ENCODE assay signal across 12 cellular contexts in the genomic region with DNA sequence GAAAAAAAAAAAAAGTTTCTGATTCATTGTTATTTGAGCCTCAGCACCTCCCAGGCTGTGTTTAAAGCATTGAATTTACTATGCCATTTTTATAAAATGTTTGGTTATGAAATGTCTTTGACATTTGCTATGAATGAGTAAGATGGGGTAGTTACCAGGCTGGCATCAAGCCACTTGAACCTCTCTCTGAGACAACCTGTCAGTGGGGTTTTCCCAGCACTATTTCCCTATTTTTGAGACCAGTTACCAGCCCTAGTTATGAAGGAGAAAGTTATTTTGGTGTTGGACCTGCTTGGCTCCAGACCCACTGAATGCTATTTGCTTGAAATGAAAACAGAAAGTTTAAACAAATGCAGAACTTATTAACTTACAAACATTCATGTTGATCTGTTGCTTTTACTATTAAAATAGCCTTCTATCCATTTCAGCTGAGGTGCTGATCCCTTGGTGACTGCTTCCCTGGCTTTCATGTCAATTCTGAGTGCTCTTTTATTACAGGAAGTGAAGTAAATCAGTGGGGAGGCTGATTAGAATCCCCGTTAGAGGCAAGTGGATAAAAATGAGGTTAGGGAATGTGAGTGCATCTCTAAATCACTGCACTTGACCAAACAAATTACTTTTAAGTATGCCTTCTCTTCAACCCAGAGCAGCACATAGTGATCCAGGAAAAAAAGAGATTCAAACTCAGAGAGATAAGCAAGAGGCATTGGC. TPM values are rescaled to one million over a fixed set of nuclear protein-coding genes. Genes with fewer than 3 reads are reported as not detected.
DNase-seq lines count a peak whose midpoint lies in the region; ATAC-seq and TF ChIP-seq lines count a peak whose summit lies in the region.
"Had no signal": no experiment of that assay in that cellular context is flagged by ENCODE, and none has a peak within 500 bp of the region (broad histone marks: within the 10 kb centered on the region; RNA-seq: fewer than 3 reads in every experiment).

No MANE protein-coding gene starts in this region.

- H3K9me3 ChIP-seq in GM23248 (ENCODE audit: low read depth), result no peaks in the 10 kb centered on the region
- H3K9me3 ChIP-seq: neutrophil had no signal

- H3K27ac ChIP-seq in GM23248 (peak overlapping the region; percentile 7; the same call in 1 of the 2 replicates), foreskin keratinocyte (no peak overlapping the region), RWPE1 (no peak overlapping the region)
- H3K27ac ChIP-seq: cardiac muscle cell, neutrophil had no signal

- H3K79me2 ChIP-seq in GM23248 (ENCODE audit: insufficient read depth), result no peaks in the 10 kb centered on the region

- no peaks in the 10 kb centered on the region for H3K27me3 ChIP-seq in GM23248 (replicated peaks; ENCODE audit: insufficient read depth)
- peaks cover 5% of the 10 kb centered on the region for H3K27me3 ChIP-seq in foreskin keratinocyte
- H3K27me3 ChIP-seq: cardiac muscle cell had no signal

- ATAC-seq in foreskin keratinocyte, result peak; percentile 59
- no peak for ATAC-seq in GM18517 (IDR thresholded peaks at IDR 0.05; ENCODE audit: unreplicated experiment)

- peak overlapping the region; percentile 20 for H3K4me2 ChIP-seq in GM23248 (ENCODE audit: unreplicated experiment)

- DNase-seq in AG09309 (ENCODE audit: low read depth) (peak; percentile 27), GM23248 (peak; percentile 51), NCI-H226 (peak; percentile 77), foreskin keratinocyte (peak; percentile 53 to 73), G401 (ENCODE audit: low spot score) (no peak), RWPE1 (ENCODE audit: low spot score) (no peak), middle frontal gyrus (ENCODE audit: extremely low spot score, low spot score) (no peak)
- DNase-seq: hippocampal formation, NCI-H1930 had no signal

- no peaks in the 10 kb centered on the region for H4K20me1 ChIP-seq in GM23248 (ENCODE audit: insufficient read depth)

- POLR2A ChIA-PET in RWPE1 (lab: Yijun Ruan, JAX; ENCODE audit: low non-redundant PET), result no interaction called here

- H2AFZ ChIP-seq in GM23248, result peak overlapping the region; percentile 50

- H3F3A ChIP-seq in GM23248 (ENCODE audit: insufficient read depth), result peaks cover 5% of the 10 kb centered on the region; the same call in 1 of the 2 replicates

- in situ Hi-C loops in GM23248 (cut with MboI), result no loop called here
- in situ Hi-C loops in G401 (cut with HindIII; ENCODE audit: low sequenced_read_pairs), result no loop called here

- H3K9ac ChIP-seq in GM23248, result no peak overlapping the region

- CTCF ChIA-PET in RWPE1 (lab: Yijun Ruan, JAX), result no interaction called here

- no peaks in the 10 kb centered on the region for H3K9me2 ChIP-seq in GM23248 (ENCODE audit: insufficient read depth)

- no peaks in the 10 kb centered on the region for H3K36me3 ChIP-seq in GM23248 (ENCODE audit: low read depth)
- H3K36me3 ChIP-seq: cardiac muscle cell, neutrophil had no signal

- 6 to 9% methylated on average over 1 of the region's 1 CpG for WGBS in GM23248 (ENCODE audit: low coverage in 1 of 2, low lambda C conversion rate in 2 of 2, missing lambda C conversion rate in 2 of 2), 2 experiments

- peaks cover 11% of the 10 kb centered on the region; the same call in 1 of the 2 replicates for H3K4me1 ChIP-seq in GM23248 (ENCODE audit: insufficient read depth)
- H3K4me1 ChIP-seq in foreskin keratinocyte, result no peaks in the 10 kb centered on the region

- TF ChIP-seq CTCF in AG09309 (IDR thresholded peaks at IDR 0.05; ENCODE audit: control insufficient read depth, insufficient read depth, low read depth, low read length, missing control alignments) (no peak), foreskin keratinocyte (conservative IDR thresholded peaks at IDR 0.05) (no peak), RWPE1 (conservative IDR thresholded peaks at IDR 0.05; ENCODE audit: low read depth) (no peak)

- H3K4me3 ChIP-seq in AG09309 (ENCODE audit: control insufficient read depth, low read depth, low read length) (no peak overlapping the region), GM23248 (no peak overlapping the region)
- H3K4me3 ChIP-seq: cardiac muscle cell had no signal

RNA-seq across cellular contexts. Expression of a gene that starts 37.8 kb away (rescaled TPM):
- total RNA-seq in GM23248 (2014; rRNA removed; shearing (Covaris generic)), result 7.1 and 11.6 TPM in 2 replicates
- polyA plus RNA-seq in GM23248 (2016; fragmentation: Nextera tagmentation; extraction: Ambion mirVana) (49.2 and 50.0 TPM in 2 replicates), foreskin keratinocyte (47.3 and 54.5 TPM in 2 replicates)
- total RNA-seq in foreskin keratinocyte, result 41.8 and 44.9 TPM in 2 replicates
- total RNA-seq in G401 (2014; rRNA removed; shearing (Covaris generic)), result 9.2 and 36.5 TPM in 2 replicates

Comparison
In these comparisons a context has a peak if more than half of its experiments do, and no peak if none do; other contexts are left out.
1. DNase-seq: peak in AG09309 (single experiment), GM23248 (single experiment), NCI-H226 (single experiment) and foreskin keratinocyte (2 of 2); none in G401 (single experiment), RWPE1 (single experiment) and middle frontal gyrus (single experiment).